In genomic region chr16:636206-637080, GRCh38 we compare ENCODE assay signal across 8 cellular contexts. TPM values are rescaled to one million over a fixed set of nuclear protein-coding genes. Genes with fewer than 3 reads are reported as not detected.
DNase-seq lines count a peak whose midpoint lies in the region; ATAC-seq lines count a peak whose summit lies in the region.

Gene METTL26, minus strand, starts transcription at chr16:636305. Its CDS starts 15 bp downstream, at chr16:636290.

- DNase-seq in COLO668 (lab: John Stamatoyannopoulos, UW; ENCODE audit: unreplicated experiment), result peak; percentile 96
- peak; percentile 70 for DNase-seq in HS-5 (ENCODE audit: low read depth)
- DNase-seq in NK-92 (lab: John Stamatoyannopoulos, UW; ENCODE audit: unreplicated experiment), result peak; percentile 47
- DNase-seq in activated CD8-positive, alpha-beta memory T cell treated with anti-CD3 and anti-CD28 coated beads for 1 hour (ENCODE audit: extremely low read depth in 1 of 2, low read depth in 1 of 2), result peak; percentile 79 to 81
- peak; percentile 93 for DNase-seq in effector CD4-positive, alpha-beta T cell
- peak; percentile 96 to 97 for DNase-seq in lung microvascular endothelial cell (ENCODE audit: low read depth in 2 of 2)
- peak; percentile 84 to 95 (median 87) for DNase-seq in stimulated activated CD4-positive, alpha-beta T cell treated with anti-CD3 and anti-CD28 coated beads, TNF-alpha, amount 100 ng/mL, for 4 hours (ENCODE audit: low read depth in 3 of 3)

- peak; percentile 40 for ATAC-seq in GM19468 (IDR thresholded peaks at IDR 0.05; ENCODE audit: extremely low read depth, unreplicated experiment)

RNA-seq across cellular contexts. Expression of gene METTL26, which starts in this region (rescaled TPM):
- 64.5 and 74.0 TPM in 2 replicates for total RNA-seq in lung microvascular endothelial cell

Comparison
In these comparisons a context has a peak if more than half of its experiments do, and no peak if none do; other contexts are left out.
1. Peak in every context shown above with its lines: DNase-seq and ATAC-seq.